10 cellular contexts compared by ENCODE assay signal in genomic region chr22:20027966-20028854, GRCh38. TPM values are rescaled to one million over a fixed set of nuclear protein-coding genes. Genes with fewer than 3 reads are reported as not detected.
DNase-seq lines count a peak whose midpoint lies in the region; ATAC-seq and TF ChIP-seq lines count a peak whose summit lies in the region.
"Had no signal": no experiment of that assay in that cellular context is flagged by ENCODE, and none has a peak within 500 bp of the region (broad histone marks: within the 10 kb centered on the region; RNA-seq: fewer than 3 reads in every experiment).

No MANE protein-coding gene starts in this region.

- H3K36me3 ChIP-seq in endodermal cell (ENCODE audit: control insufficient read depth, insufficient read depth, low read length), result no peaks in the 10 kb centered on the region

- POLR2A ChIA-PET in activated naive CD8-positive, alpha-beta T cell treated with anti-CD3 and anti-CD28 coated beads, Interleukin-2, amount 10 ng/mL, durations not matched to agents 7 days and 5 days (lab: Charles Lee), result no interaction called here

- no peaks in the 10 kb centered on the region for H3K36me3 Mint-ChIP-seq in activated naive CD8-positive, alpha-beta T cell treated with anti-CD3 and anti-CD28 coated beads, Interleukin-2, amount 10 ng/mL, durations not matched to agents 7 days and 5 days
- peaks cover 2% of the 10 kb centered on the region for H3K36me3 Mint-ChIP-seq in activated naive CD8-positive, alpha-beta T cell treated with anti-CD3 and anti-CD28 coated beads, Interleukin-2, amount 50 U/mL, for 24 hours (ENCODE audit: low read depth)
- peaks cover 12% of the 10 kb centered on the region for H3K36me3 Mint-ChIP-seq in endodermal cell (ENCODE audit: low read depth)
- H3K36me3 Mint-ChIP-seq in mesothelial cell of epicardium, result peaks cover 3% of the 10 kb centered on the region
- H3K36me3 Mint-ChIP-seq: naive B cell had no signal

- H3K4me3 ChIP-seq in NB4 (ENCODE audit: low read depth, low read length), result no peak overlapping the region
- no peak overlapping the region for H3K4me3 ChIP-seq in endodermal cell (ENCODE audit: low read length)
- H3K4me3 ChIP-seq in retinal pigment epithelial cell (ENCODE audit: low read length), result no peak overlapping the region

- peak; percentile 37 for TF ChIP-seq CTCF in NB4 (IDR thresholded peaks at IDR 0.05; ENCODE audit: low read depth, low read length)
- peak; percentile 49 for TF ChIP-seq CTCF in endodermal cell (conservative IDR thresholded peaks at IDR 0.05)
- TF ChIP-seq CTCF in retinal pigment epithelial cell (conservative IDR thresholded peaks at IDR 0.05; ENCODE audit: low read depth, low read length), result peak; percentile 50
- TF ChIP-seq CTCF in mesothelial cell of epicardium (IDR thresholded peaks at IDR 0.05; ENCODE audit: unreplicated experiment), result no peak

- no peak overlapping the region for H3K27ac ChIP-seq in endodermal cell (ENCODE audit: low read depth, low read length)

- H3K9me3 ChIP-seq in endodermal cell (ENCODE audit: control insufficient read depth, low read length), result no peaks in the 10 kb centered on the region

- no peak overlapping the region for H3K27ac Mint-ChIP-seq in activated naive CD8-positive, alpha-beta T cell treated with anti-CD3 and anti-CD28 coated beads, Interleukin-2, amount 10 ng/mL, durations not matched to agents 7 days and 5 days
- H3K27ac Mint-ChIP-seq in activated naive CD8-positive, alpha-beta T cell treated with anti-CD3 and anti-CD28 coated beads, Interleukin-2, amount 50 U/mL, for 24 hours, result no peak overlapping the region
- no peak overlapping the region for H3K27ac Mint-ChIP-seq in endodermal cell
- H3K27ac Mint-ChIP-seq in mesothelial cell of epicardium, result no peak overlapping the region

- ATAC-seq in activated naive CD8-positive, alpha-beta T cell treated with anti-CD3 and anti-CD28 coated beads, Interleukin-2, amount 10 ng/mL, durations not matched to agents 7 days and 5 days (ENCODE audit: low read depth), result peak; percentile 45
- ATAC-seq in activated naive CD8-positive, alpha-beta T cell treated with anti-CD3 and anti-CD28 coated beads, Interleukin-2, amount 50 U/mL, for 24 hours, result no peak
- no peak for ATAC-seq in GM21526 (IDR thresholded peaks at IDR 0.05; ENCODE audit: low FRiP score, unreplicated experiment)

- no peaks in the 10 kb centered on the region for H3K4me1 ChIP-seq in endodermal cell (ENCODE audit: control insufficient read depth, insufficient read depth, low read length)

- H3K27me3 Mint-ChIP-seq in activated naive CD8-positive, alpha-beta T cell treated with anti-CD3 and anti-CD28 coated beads, Interleukin-2, amount 10 ng/mL, durations not matched to agents 7 days and 5 days, result no peaks in the 10 kb centered on the region
- H3K27me3 Mint-ChIP-seq in activated naive CD8-positive, alpha-beta T cell treated with anti-CD3 and anti-CD28 coated beads, Interleukin-2, amount 50 U/mL, for 24 hours, result no peaks in the 10 kb centered on the region
- H3K27me3 Mint-ChIP-seq in endodermal cell (ENCODE audit: insufficient read depth) (no peaks in the 10 kb centered on the region), mesothelial cell of epicardium (ENCODE audit: low read depth) (no peaks in the 10 kb centered on the region)
- H3K27me3 Mint-ChIP-seq: naive B cell had no signal

- no peak overlapping the region for H3K9ac ChIP-seq in endodermal cell (ENCODE audit: extremely low read depth, low read length, poor library complexity, severe bottlenecking)

- no peaks in the 10 kb centered on the region for H3K9me3 Mint-ChIP-seq in activated naive CD8-positive, alpha-beta T cell treated with anti-CD3 and anti-CD28 coated beads, Interleukin-2, amount 10 ng/mL, durations not matched to agents 7 days and 5 days
- H3K9me3 Mint-ChIP-seq in activated naive CD8-positive, alpha-beta T cell treated with anti-CD3 and anti-CD28 coated beads, Interleukin-2, amount 50 U/mL, for 24 hours, result no peaks in the 10 kb centered on the region
- H3K9me3 Mint-ChIP-seq in endodermal cell, result no peaks in the 10 kb centered on the region
- no peaks in the 10 kb centered on the region for H3K9me3 Mint-ChIP-seq in mesothelial cell of epicardium
- H3K9me3 Mint-ChIP-seq: naive B cell had no signal

- TF ChIP-seq POLR2A in NB4 (IDR thresholded peaks at IDR 0.05; ENCODE audit: extremely low read depth, insufficient read length), result no peak

- WGBS in endodermal cell (ENCODE audit: insufficient coverage in 1 of 2, insufficient read length in 1 of 2), 2 experiments, result 93 to 95% methylated on average over 6 to 12 of the region's 12 CpGs

- DNase-seq in activated naive CD8-positive, alpha-beta T cell treated with anti-CD3 and anti-CD28 coated beads, Interleukin-2, amount 10 ng/mL, durations not matched to agents 7 days and 5 days, result no peak
- no peak for DNase-seq in activated naive CD8-positive, alpha-beta T cell treated with anti-CD3 and anti-CD28 coated beads, Interleukin-2, amount 50 U/mL, for 24 hours
- DNase-seq in NB4 (ENCODE audit: low read depth), result peak; percentile 42
- DNase-seq in endodermal cell, result no peak
- no peak for DNase-seq in retinal pigment epithelial cell (ENCODE audit: low read depth)
- no peak for DNase-seq in mesothelial cell of epicardium (ENCODE audit: low spot score in 2 of 2, unreplicated experiment in 2 of 2)
- no peak for DNase-seq in HCEC 1CT
- DNase-seq: naive B cell; NK-92 treated with Interleukin-12 subunit alpha and Interleukin-12 subunit beta, amount 100 ng/mL, for 24 hours had no signal

- H3K27me3 ChIP-seq in endodermal cell (ENCODE audit: control insufficient read depth, insufficient read depth, low read length, poor library complexity, severe bottlenecking), result no peaks in the 10 kb centered on the region

- H3K4me3 Mint-ChIP-seq in activated naive CD8-positive, alpha-beta T cell treated with anti-CD3 and anti-CD28 coated beads, Interleukin-2, amount 10 ng/mL, durations not matched to agents 7 days and 5 days, result no peak overlapping the region
- H3K4me3 Mint-ChIP-seq in activated naive CD8-positive, alpha-beta T cell treated with anti-CD3 and anti-CD28 coated beads, Interleukin-2, amount 50 U/mL, for 24 hours, result no peak overlapping the region
- no peak overlapping the region for H3K4me3 Mint-ChIP-seq in endodermal cell
- H3K4me3 Mint-ChIP-seq in mesothelial cell of epicardium, result no peak overlapping the region

- peaks cover 5% of the 10 kb centered on the region for H3K4me1 Mint-ChIP-seq in activated naive CD8-positive, alpha-beta T cell treated with anti-CD3 and anti-CD28 coated beads, Interleukin-2, amount 10 ng/mL, durations not matched to agents 7 days and 5 days
- H3K4me1 Mint-ChIP-seq in activated naive CD8-positive, alpha-beta T cell treated with anti-CD3 and anti-CD28 coated beads, Interleukin-2, amount 50 U/mL, for 24 hours, result peaks cover 13% of the 10 kb centered on the region
- no peaks in the 10 kb centered on the region for H3K4me1 Mint-ChIP-seq in endodermal cell
- H3K4me1 Mint-ChIP-seq in mesothelial cell of epicardium, result no peaks in the 10 kb centered on the region

RNA-seq across cellular contexts. Expression of gene TANGO2, which starts 7.3 kb away (rescaled TPM):
- 10 to 100 TPM; 40.7 to 41.2 TPM for total RNA-seq in activated naive CD8-positive, alpha-beta T cell treated with anti-CD3 and anti-CD28 coated beads, Interleukin-2, amount 10 ng/mL, durations not matched to agents 7 days and 5 days
- 10 to 100 TPM; 19.9 to 21.8 TPM for total RNA-seq in endodermal cell
- 8.5 TPM for polyA plus RNA-seq in endodermal cell (2013, experiment 1 of 2)
- 9.2 TPM for polyA plus RNA-seq in endodermal cell (2013, experiment 2 of 2)
- 13.4 to 17.5 TPM (median 15.6 TPM) in 3 replicates for total RNA-seq in mesothelial cell of epicardium

RNA-seq across cellular contexts. Expression of gene ARVCF, which starts 11.6 kb away (rescaled TPM):
- 1 to 10 TPM; 1.5 to 1.6 TPM for total RNA-seq in activated naive CD8-positive, alpha-beta T cell treated with anti-CD3 and anti-CD28 coated beads, Interleukin-2, amount 10 ng/mL, durations not matched to agents 7 days and 5 days
- total RNA-seq in endodermal cell (10 to 100 TPM; 48.3 to 61.3 TPM), mesothelial cell of epicardium (38.4 to 43.8 TPM (median 41.2 TPM) in 3 replicates)
- polyA plus RNA-seq in endodermal cell (2013, experiment 1 of 2), result 71.1 TPM
- 66.0 TPM for polyA plus RNA-seq in endodermal cell (2013, experiment 2 of 2)

RNA-seq across cellular contexts. Expression of gene DGCR8, which starts 51.8 kb away (rescaled TPM):
- total RNA-seq in activated naive CD8-positive, alpha-beta T cell treated with anti-CD3 and anti-CD28 coated beads, Interleukin-2, amount 10 ng/mL, durations not matched to agents 7 days and 5 days, result 10 to 100 TPM; 54.3 to 54.5 TPM
- total RNA-seq in endodermal cell (10 to 100 TPM; 61.3 to 76.1 TPM), mesothelial cell of epicardium (69.4 to 72.3 TPM (median 71.5 TPM) in 3 replicates)
- polyA plus RNA-seq in endodermal cell (2013, experiment 1 of 2), result 43.6 TPM
- polyA plus RNA-seq in endodermal cell (2013, experiment 2 of 2), result 34.4 TPM

Comparison
In these comparisons a context has a peak if more than half of its experiments do, and no peak if none do; other contexts are left out.
1. RNA of gene ARVCF, which starts 11.6 kb away (total RNA-seq): 48.3 to 61.3 TPM in endodermal cell and 38.4 to 43.8 TPM in mesothelial cell of epicardium; 1.5 to 1.6 TPM in activated naive CD8-positive, alpha-beta T cell treated with anti-CD3 and anti-CD28 coated beads, Interleukin-2, amount 10 ng/mL, durations not matched to agents 7 days and 5 days; every median in the first group is over 10 times any median in the second.